In the genomic region with DNA sequence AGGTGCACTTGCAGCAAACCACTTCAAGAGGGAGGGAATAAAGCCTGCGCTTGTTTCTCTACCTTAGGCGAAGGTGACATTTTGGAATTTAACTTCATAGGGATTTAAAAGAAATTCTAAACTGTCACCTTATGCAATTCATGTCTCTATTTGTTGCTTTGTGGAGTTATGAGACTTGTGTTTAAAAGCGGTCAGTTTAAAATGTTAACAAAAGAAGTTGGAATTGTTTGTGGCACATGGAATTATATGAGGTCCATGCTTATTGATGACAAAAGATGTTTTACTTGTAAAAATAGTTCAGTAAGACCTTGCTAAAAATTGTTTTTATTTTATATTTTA, we compare ENCODE assay signal across 10 cellular contexts.
DNase-seq lines count a peak whose midpoint lies in the region; ATAC-seq and TF ChIP-seq lines count a peak whose summit lies in the region.
"Had no signal": no experiment of that assay in that cellular context is flagged by ENCODE, and none has a peak within 500 bp of the region (broad histone marks: within the 10 kb centered on the region; RNA-seq: fewer than 3 reads in every experiment).

No MANE protein-coding gene starts in this region.

- TF ChIP-seq CTCF in RWPE2 (IDR thresholded peaks at IDR 0.05; ENCODE audit: poor library complexity, severe bottlenecking) (no peak), fibroblast of pulmonary artery (IDR thresholded peaks at IDR 0.05; ENCODE audit: low read length, missing control alignments) (no peak), retinal pigment epithelial cell (conservative IDR thresholded peaks at IDR 0.05; ENCODE audit: low read depth, low read length) (no peak)

- peaks cover 4% of the 10 kb centered on the region for H3K27me3 ChIP-seq in RWPE2 (ENCODE audit: insufficient read depth, poor library complexity, severe bottlenecking)

- no peaks in the 10 kb centered on the region for H3K9me3 ChIP-seq in RWPE2 (ENCODE audit: severe bottlenecking)

- H3K36me3 ChIP-seq in RWPE2 (ENCODE audit: low read depth) = no peaks in the 10 kb centered on the region

- no peak overlapping the region for H3K27ac ChIP-seq in RWPE2 (ENCODE audit: poor library complexity, severe bottlenecking)

- peaks cover 10% of the 10 kb centered on the region for H3K4me1 ChIP-seq in RWPE2 (ENCODE audit: insufficient read depth, poor library complexity, severe bottlenecking)

- ATAC-seq in RWPE2 (ENCODE audit: low read depth) = no peak
- ATAC-seq in HG02885 (IDR thresholded peaks at IDR 0.05; ENCODE audit: poor library complexity, unreplicated experiment) = no peak
- no peak for ATAC-seq in GM19467 (IDR thresholded peaks at IDR 0.05; ENCODE audit: unreplicated experiment)
- no peak for ATAC-seq in HG03432 (IDR thresholded peaks at IDR 0.05; ENCODE audit: unreplicated experiment)

- H3K4me3 ChIP-seq in RWPE2 (ENCODE audit: severe bottlenecking) = peak overlapping the region; percentile 27
- peak overlapping the region; percentile 67 for H3K4me3 ChIP-seq in fibroblast of pulmonary artery (replicated peaks; ENCODE audit: low read depth, low read length)
- peak overlapping the region; percentile 49 for H3K4me3 ChIP-seq in retinal pigment epithelial cell (ENCODE audit: low read length)

- DNase-seq in DMS114 treated with DMSO at 0.1 percent for 48 hours (lab: John Stamatoyannopoulos, UW; ENCODE audit: unreplicated experiment) (peak; percentile 20), RWPE2 (ENCODE audit: low spot score) (no peak), fibroblast of pulmonary artery (ENCODE audit: low read depth) (no peak), retinal pigment epithelial cell (ENCODE audit: low read depth) (no peak), GF-D8 (lab: John Stamatoyannopoulos, UW) (no peak)
- DNase-seq: effector memory CD4-positive, alpha-beta T cell; NCI-H2107 had no signal
